20 cellular contexts compared by ENCODE assay signal in the genomic region with DNA sequence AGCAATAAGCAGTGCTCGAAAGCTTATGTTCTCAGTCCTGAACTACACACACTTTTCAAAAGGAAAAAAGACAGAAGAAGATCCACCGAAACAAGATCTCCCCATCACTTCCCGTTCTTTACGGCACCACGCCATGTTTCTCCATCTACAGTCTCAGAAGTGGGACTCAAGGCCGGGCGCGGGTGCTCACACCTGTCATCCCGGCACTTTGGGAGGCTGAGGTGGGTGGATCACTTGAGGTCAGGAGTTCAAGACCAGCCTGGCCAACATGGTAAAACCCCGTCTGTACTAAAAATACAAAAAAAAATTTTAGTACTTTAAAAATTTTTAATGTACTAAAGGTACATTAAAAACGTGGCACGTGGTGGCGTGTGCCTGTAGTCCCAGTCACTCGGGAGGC.
"Had no signal": no experiment of that assay in that cellular context is flagged by ENCODE, and none has a peak within 500 bp of the region (broad histone marks: within the 10 kb centered on the region; RNA-seq: fewer than 3 reads in every experiment).

No MANE protein-coding gene starts in this region.

- H3K4me3 Mint-ChIP-seq: activated B cell treated with CpG ODN at 0.5 μM for 24 hours; activated CD4-positive, alpha-beta T cell treated with anti-CD3 and anti-CD28 coated beads, Interleukin-2, amount 10 ng/mL, durations not matched to agents 24 days and 14 days; activated naive CD8-positive, alpha-beta T cell treated with anti-CD3 and anti-CD28 coated beads, Interleukin-2, amount 10 ng/mL, durations not matched to agents 7 days and 5 days had no signal

- H3K27me3 Mint-ChIP-seq: activated B cell treated with CpG ODN at 0.5 μM for 24 hours; activated naive CD8-positive, alpha-beta T cell treated with anti-CD3 and anti-CD28 coated beads, Interleukin-2, amount 10 ng/mL, durations not matched to agents 7 days and 5 days had no signal

- DNase-seq: activated B cell treated with CpG ODN at 0.5 μM for 24 hours; activated CD4-positive, alpha-beta T cell treated with anti-CD3 and anti-CD28 coated beads for 1 hour; activated CD4-positive, alpha-beta T cell treated with anti-CD3 and anti-CD28 coated beads, Interleukin-2, amount 10 ng/mL, durations not matched to agents 24 days and 14 days; activated CD4-positive, alpha-beta T cell treated with anti-CD3 and anti-CD28 coated beads, Interleukin-2, amount 50 U/mL, for 48 hours; activated naive CD4-positive, alpha-beta T cell treated with anti-CD3 and anti-CD28 coated beads, Interleukin-2, amount 50 U/mL, for 16 hours; activated naive CD8-positive, alpha-beta T cell treated with anti-CD3 and anti-CD28 coated beads, Interleukin-2, amount 10 ng/mL, durations not matched to agents 7 days and 5 days; anterior cingulate cortex; cerebellar nuclear complex; MG63; MV-4-11; NCI-H1092 treated with DMSO at 0.1 percent for 48 hours; NCI-H1436; NCI-H1694 treated with DMSO at 0.1 percent for 48 hours; NCI-H2029 treated with DMSO at 0.1 percent for 48 hours; NCI-H446; NCI-H524; PC-9; SIG-M5; T-helper 2 cell; T1000 had no signal

- H3K36me3 Mint-ChIP-seq: activated naive CD8-positive, alpha-beta T cell treated with anti-CD3 and anti-CD28 coated beads, Interleukin-2, amount 10 ng/mL, durations not matched to agents 7 days and 5 days had no signal

- H3K27ac Mint-ChIP-seq: activated B cell treated with CpG ODN at 0.5 μM for 24 hours; activated CD4-positive, alpha-beta T cell treated with anti-CD3 and anti-CD28 coated beads, Interleukin-2, amount 10 ng/mL, durations not matched to agents 24 days and 14 days; activated naive CD8-positive, alpha-beta T cell treated with anti-CD3 and anti-CD28 coated beads, Interleukin-2, amount 10 ng/mL, durations not matched to agents 7 days and 5 days had no signal

- H3K9me3 Mint-ChIP-seq: activated B cell treated with CpG ODN at 0.5 μM for 24 hours; activated CD4-positive, alpha-beta T cell treated with anti-CD3 and anti-CD28 coated beads, Interleukin-2, amount 10 ng/mL, durations not matched to agents 24 days and 14 days; activated naive CD8-positive, alpha-beta T cell treated with anti-CD3 and anti-CD28 coated beads, Interleukin-2, amount 10 ng/mL, durations not matched to agents 7 days and 5 days had no signal
